ENCODE assay signal across 32 cellular contexts in genomic region chr7:155523168-155523675, GRCh38. TPM values are rescaled to one million over a fixed set of nuclear protein-coding genes. Genes with fewer than 3 reads are reported as not detected.
"Had no signal": no experiment of that assay in that cellular context is flagged by ENCODE, and none has a peak within 500 bp of the region (broad histone marks: within the 10 kb centered on the region; RNA-seq: fewer than 3 reads in every experiment).

No MANE protein-coding gene starts in this region.

- DNase-seq: activated B cell treated with CpG ODN at 0.5 μM for 24 hours; activated CD4-positive, alpha-beta T cell treated with anti-CD3 and anti-CD28 coated beads for 48 hours; activated CD4-positive, alpha-beta T cell treated with anti-CD3 and anti-CD28 coated beads, Interleukin-2, amount 50 U/mL, for 1 hour; activated CD4-positive, alpha-beta T cell treated with anti-CD3 and anti-CD28 coated beads, Interleukin-2, amount 50 U/mL, for 48 hours; activated CD8-positive, alpha-beta memory T cell treated with anti-CD3 and anti-CD28 coated beads for 24 hours; activated CD8-positive, alpha-beta T cell treated with anti-CD3 and anti-CD28 coated beads for 36 hours; activated effector memory CD4-positive, alpha-beta T cell treated with Interleukin-2 at 50 U/mL for 16 hours; activated gamma-delta T cell treated with Interleukin-2 at 50 U/mL for 16 hours; activated naive CD4-positive, alpha-beta T cell treated with anti-CD3 and anti-CD28 coated beads, Interleukin-2, amount 50 U/mL, for 16 hours; activated naive CD4-positive, alpha-beta T cell treated with Interleukin-2 at 50 U/mL for 16 hours; activated T-cell treated with anti-CD3 and anti-CD28 coated beads, Interleukin-2, amount 50 U/mL, for 4 hours; amniotic stem cell; anterior cingulate cortex; brain microvascular endothelial cell; caudate nucleus; colonic mucosa; effector CD8-positive, alpha-beta T cell; foreskin keratinocyte; gastrocnemius medialis; glutamatergic neuron; T-helper 1 cell; T-helper 17 cell; T1000; WERI-Rb-1 had no signal

- ATAC-seq: activated CD4-positive, CD25-positive, alpha-beta regulatory T cell treated with anti-CD3 and anti-CD28 coated beads, Interleukin-2, amount 50 U/mL, for 24 hours; activated CD8-positive, alpha-beta T cell treated with anti-CD3 and anti-CD28 coated beads for 36 hours; activated T-cell treated with anti-CD3 and anti-CD28 coated beads, Interleukin-2, amount 50 U/mL, for 4 hours; activated T-helper 17 cell treated with anti-CD3 and anti-CD28 coated beads, Interleukin-2, amount 50 U/mL, for 72 hours; foreskin keratinocyte; gastrocnemius medialis; T-helper 17 cell had no signal

- H3K9me3 ChIP-seq: colonic mucosa, esophagus muscularis mucosa, gastrocnemius medialis had no signal

- H3K4me3 ChIP-seq: colonic mucosa, esophagus muscularis mucosa, gastrocnemius medialis had no signal

- H3K27ac ChIP-seq: brain microvascular endothelial cell, colonic mucosa, esophagus muscularis mucosa, foreskin keratinocyte, gastrocnemius medialis, WERI-Rb-1 had no signal

- H3K27me3 ChIP-seq: brain microvascular endothelial cell, foreskin keratinocyte had no signal

- H3K36me3 ChIP-seq: brain microvascular endothelial cell, colonic mucosa, esophagus muscularis mucosa, gastrocnemius medialis, WERI-Rb-1 had no signal

- H3K4me1 ChIP-seq: colonic mucosa, esophagus muscularis mucosa, foreskin keratinocyte, gastrocnemius medialis had no signal

RNA-seq across cellular contexts. Expression of gene CNPY1, which starts 23.1 kb away (rescaled TPM):
- total RNA-seq: activated B cell treated with CpG ODN at 0.5 μM for 24 hours; activated CD8-positive, alpha-beta T cell treated with anti-CD3 and anti-CD28 coated beads for 36 hours; activated T-cell treated with anti-CD3 and anti-CD28 coated beads, Interleukin-2, amount 50 U/mL, for 4 hours; activated T-helper 17 cell treated with anti-CD3 and anti-CD28 coated beads, Interleukin-2, amount 50 U/mL, for 72 hours; astrocyte; bronchial epithelial cell; colonic mucosa; dermis microvascular lymphatic vessel endothelial cell; epithelial cell of proximal tubule; esophagus muscularis mucosa; foreskin keratinocyte; T-helper 17 cell had no signal
- polyA plus RNA-seq: adipose tissue, foreskin keratinocyte had no signal
